ENCODE assay signal across 25 cellular contexts in the genomic region with DNA sequence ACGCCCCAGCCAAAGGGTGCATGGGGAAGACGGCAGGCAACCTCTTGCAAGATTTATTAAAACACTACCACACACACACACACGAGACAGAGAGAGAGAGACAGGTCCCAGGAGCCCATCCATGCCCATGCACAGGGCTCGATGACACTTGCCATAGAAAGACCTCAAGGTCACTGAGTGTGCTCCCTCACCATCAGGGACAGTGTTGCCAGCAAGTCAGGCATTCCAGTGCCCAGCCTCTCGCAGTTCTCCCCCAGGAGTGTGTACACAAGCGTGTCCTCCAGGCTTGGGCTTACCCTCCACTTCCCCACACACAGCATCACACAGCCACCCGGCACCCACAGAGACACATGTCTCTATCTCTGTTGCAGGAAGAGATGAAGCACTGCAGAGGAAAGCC. TPM values are rescaled to one million over a fixed set of nuclear protein-coding genes. Genes with fewer than 3 reads are reported as not detected.
DNase-seq lines count a peak whose midpoint lies in the region; TF ChIP-seq lines count a peak whose summit lies in the region.
"Had no signal": no experiment of that assay in that cellular context is flagged by ENCODE, and none has a peak within 500 bp of the region (broad histone marks: within the 10 kb centered on the region; RNA-seq: fewer than 3 reads in every experiment).

No MANE protein-coding gene starts in this region.

- H3K27me3 ChIP-seq in H7 (ENCODE audit: control insufficient read depth, insufficient read depth, low read length) (peaks cover 14% of the 10 kb centered on the region), OCI-LY3 (ENCODE audit: low read depth, low read length) (no peaks in the 10 kb centered on the region), hepatocyte (peaks cover 53% of the 10 kb centered on the region), neuronal stem cell (ENCODE audit: control insufficient read depth in 3 of 3, insufficient read depth in 3 of 3, low read depth in 1 of 3, low read length in 3 of 3) (peaks cover 0 to 86% (median 18%) of the 10 kb centered on the region in 3 experiments), stomach (peaks cover 0 to 77% (median 36%) of the 10 kb centered on the region in 3 donors)

- no peak overlapping the region for H2BK12ac ChIP-seq in neuronal stem cell (ENCODE audit: low read length)

- no peak overlapping the region for H3K18ac ChIP-seq in neuronal stem cell (ENCODE audit: low read length)

- H3K4ac ChIP-seq in neuronal stem cell (ENCODE audit: low read length): no peak overlapping the region

- intact Hi-C loops in stomach (cut with DNase I; ENCODE audit: low total_unique reads): no loop called here

- peak overlapping the region; percentile 85 for H3K4me2 ChIP-seq in OCI-LY3 (ENCODE audit: low read length)
- H3K4me2 ChIP-seq in hepatocyte: peak overlapping the region; percentile 68
- peak overlapping the region; percentile 23 for H3K4me2 ChIP-seq in neuronal stem cell (ENCODE audit: insufficient read depth, low read length, poor library complexity, severe bottlenecking)

- H4K8ac ChIP-seq in neuronal stem cell (ENCODE audit: low read depth, low read length): no peak overlapping the region

- H3K9me3 ChIP-seq in OCI-LY3 (ENCODE audit: insufficient read depth, low read length) (no peaks in the 10 kb centered on the region), hepatocyte (ENCODE audit: low read depth) (no peaks in the 10 kb centered on the region), neuronal stem cell (replicated peaks in 1 of 2; ENCODE audit: control insufficient read depth in 2 of 2, insufficient read depth in 1 of 2, low read depth in 1 of 2, low read length in 2 of 2) (no peaks in the 10 kb centered on the region), stomach (no peaks in the 10 kb centered on the region)
- H3K9me3 ChIP-seq: left ventricle myocardium inferior, neutrophil, sigmoid colon, SJCRH30 had no signal

- H3K36me3 ChIP-seq in H7 (replicated peaks; ENCODE audit: control insufficient read depth, insufficient read depth, low read length): no peaks in the 10 kb centered on the region
- no peaks in the 10 kb centered on the region for H3K36me3 ChIP-seq in OCI-LY3 (replicated peaks; ENCODE audit: low read depth, low read length)
- no peaks in the 10 kb centered on the region for H3K36me3 ChIP-seq in hepatocyte (replicated peaks; ENCODE audit: insufficient read depth, low read depth)
- H3K36me3 ChIP-seq in neuronal stem cell (replicated peaks in 1 of 2; ENCODE audit: control insufficient read depth in 2 of 2, insufficient read depth in 2 of 2, low read length in 2 of 2): no peaks in the 10 kb centered on the region
- no peaks in the 10 kb centered on the region for H3K36me3 ChIP-seq in stomach
- H3K36me3 ChIP-seq: left ventricle myocardium inferior, neutrophil, sigmoid colon, SJCRH30 had no signal

- 64% methylated on average over 7 of the region's 7 CpGs for WGBS in hepatocyte (ENCODE audit: low lambda C conversion rate, missing lambda C conversion rate)
- no CpG with 5 or more reads among the region's 7 CpGs for WGBS in neuronal stem cell (ENCODE audit: extremely low coverage in 2 of 2, insufficient read length in 2 of 2, insufficient replicate concordance in 1 of 2), 2 donors
- WGBS in stomach, 5 donors: 58 to 76% (median 61%) methylated on average over 7 of the region's 7 CpGs

- H2BK15ac ChIP-seq in neuronal stem cell (ENCODE audit: low read length): peak overlapping the region; percentile 6

- H4K91ac ChIP-seq in neuronal stem cell (ENCODE audit: low read depth, low read length, poor library complexity): no peak overlapping the region

- H3K79me2 ChIP-seq in OCI-LY3 (ENCODE audit: low read length) (no peaks in the 10 kb centered on the region), hepatocyte (no peaks in the 10 kb centered on the region)

- H3K9ac ChIP-seq in OCI-LY3 (ENCODE audit: low read length): no peak overlapping the region
- no peak overlapping the region for H3K9ac ChIP-seq in neuronal stem cell (ENCODE audit: low read depth, low read length, poor library complexity)

- peak overlapping the region; percentile 28; the same call in 1 of the 2 replicates for H3K4me3 ChIP-seq in H7 (ENCODE audit: insufficient read depth, low read depth, low read length)
- peak overlapping the region; percentile 37 for H3K4me3 ChIP-seq in OCI-LY3 (ENCODE audit: low read length)
- H3K4me3 ChIP-seq in hepatocyte: no peak overlapping the region
- no peak overlapping the region for H3K4me3 ChIP-seq in neuronal stem cell (ENCODE audit: low read length in 2 of 2)
- H3K4me3 ChIP-seq in stomach: no peak overlapping the region
- H3K4me3 ChIP-seq: left ventricle myocardium inferior, sigmoid colon had no signal

- no peak for DNase-seq in H7
- DNase-seq in hepatocyte (ENCODE audit: low spot score): no peak
- no peak for DNase-seq in neuronal stem cell (ENCODE audit: low spot score)
- no peak for DNase-seq in NCI-H345 (lab: John Stamatoyannopoulos, UW)
- DNase-seq in NOMO-1 treated with dmso at 0.1 percent for 144 hours (lab: John Stamatoyannopoulos, UW; ENCODE audit: unreplicated experiment): no peak
- DNase-seq in stomach: no peak
- DNase-seq: activated B cell treated with CpG ODN at 0.5 μM for 24 hours; activated CD4-positive, alpha-beta T cell treated with anti-CD3 and anti-CD28 coated beads, Interleukin-2, amount 10 ng/mL, durations not matched to agents 7 days and 5 days; activated effector memory CD4-positive, alpha-beta T cell treated with Interleukin-2 at 50 U/mL for 16 hours; amygdala; effector CD4-positive, alpha-beta T cell; islet precursor cell; left ventricle myocardium inferior; mesenchymal stem cell; NCI-H1048; NCI-H1694 treated with DMSO at 0.1 percent for 48 hours; sigmoid colon; stimulated activated CD4-positive, alpha-beta T cell treated with anti-CD3 and anti-CD28 coated beads, Interleukin-12 subunit alpha, Interleukin-12 subunit beta, amount 100 ng/mL, for 4 hours; stimulated activated CD4-positive, alpha-beta T cell treated with anti-CD3 and anti-CD28 coated beads, Interleukin-2, amount 100 ng/mL, for 48 hours; stimulated activated naive CD8-positive, alpha-beta T cell treated with anti-CD3 and anti-CD28 coated beads, Interleukin-15, amount 100 ng/mL, for 72 hours; T-helper 9 cell had no signal

- no peaks in the 10 kb centered on the region for H4K20me1 ChIP-seq in OCI-LY3 (ENCODE audit: insufficient read depth, low read length)
- H4K20me1 ChIP-seq in hepatocyte (ENCODE audit: insufficient read depth, poor library complexity, severe bottlenecking): no peaks in the 10 kb centered on the region

- no peak overlapping the region for H2AK5ac ChIP-seq in neuronal stem cell (ENCODE audit: low read depth, low read length)

- H2BK120ac ChIP-seq in neuronal stem cell (ENCODE audit: low read depth, low read length): no peak overlapping the region

- TF ChIP-seq POLR2A in stomach (IDR thresholded peaks at IDR 0.05): no peak

- H3K4me1 ChIP-seq in OCI-LY3 (ENCODE audit: low read length) (peaks cover 10% of the 10 kb centered on the region), hepatocyte (ENCODE audit: insufficient read depth) (peaks cover 10% of the 10 kb centered on the region), neuronal stem cell (ENCODE audit: control insufficient read depth in 2 of 2, insufficient read depth in 1 of 2, low read depth in 1 of 2, low read length in 2 of 2) (peaks cover 0 to 30% of the 10 kb centered on the region in 2 donors), stomach (peaks cover 0 to 6% (median 2%) of the 10 kb centered on the region in 4 donors)
- H3K4me1 ChIP-seq: left ventricle myocardium inferior, sigmoid colon had no signal

- H3K79me1 ChIP-seq in neuronal stem cell (ENCODE audit: low read depth, low read length): no peaks in the 10 kb centered on the region

- H3K14ac ChIP-seq in neuronal stem cell (ENCODE audit: low read length): no peak overlapping the region

- no peak overlapping the region for H2BK5ac ChIP-seq in neuronal stem cell (ENCODE audit: low read length)

- H3K23ac ChIP-seq in neuronal stem cell (ENCODE audit: low read depth, low read length, poor library complexity): no peak overlapping the region

- H2AFZ ChIP-seq in OCI-LY3 (ENCODE audit: low read depth, low read length) (peak overlapping the region; percentile 80), hepatocyte (no peak overlapping the region), neuronal stem cell (ENCODE audit: low read length) (peak overlapping the region; percentile 25)

- H3K27ac ChIP-seq in OCI-LY3 (ENCODE audit: low read length): no peak overlapping the region
- no peak overlapping the region for H3K27ac ChIP-seq in hepatocyte
- no peak overlapping the region for H3K27ac ChIP-seq in neuronal stem cell (replicated peaks; ENCODE audit: low read length)
- H3K27ac ChIP-seq in stomach: no peak overlapping the region
- H3K27ac ChIP-seq: epithelial cell of prostate, left ventricle myocardium inferior, neutrophil, sigmoid colon, SJCRH30 had no signal

- no peak for TF ChIP-seq CTCF in OCI-LY3 (IDR thresholded peaks at IDR 0.05; ENCODE audit: low read depth, low read length)
- TF ChIP-seq CTCF in hepatocyte (IDR thresholded peaks at IDR 0.05; ENCODE audit: poor library complexity): no peak
- TF ChIP-seq CTCF in stomach (IDR thresholded peaks at IDR 0.05): no peak

- H3K9me2 ChIP-seq in hepatocyte (replicated peaks; ENCODE audit: insufficient read depth): no peaks in the 10 kb centered on the region

- TF ChIP-seq EP300 in stomach (IDR thresholded peaks at IDR 0.05): no peak

RNA-seq across cellular contexts. Expression of a gene that starts 46.8 kb away (rescaled TPM):
- 11.1 and 16.3 TPM in 2 replicates for total RNA-seq in H7 (2014; rRNA removed; shearing (Covaris generic))
- 23.5 and 28.9 TPM in 2 replicates for total RNA-seq in hepatocyte
- 11.7 and 20.1 TPM in 2 replicates for polyA plus RNA-seq in hepatocyte
- polyA plus RNA-seq in neuronal stem cell (2013, experiment 1 of 2): 9.2 TPM
- 8.8 TPM for polyA plus RNA-seq in neuronal stem cell (2013, experiment 2 of 2)
- 10 to 100 TPM in 4 of 5 donors, 1 to 10 TPM in 1; 2.3 to 49.9 (median 23.3) TPM for total RNA-seq in stomach
- 1 to 10 TPM; 2.3 to 9.0 (median 4.8) TPM for polyA plus RNA-seq in stomach

Comparison
In these comparisons a context has a peak if more than half of its experiments do, and no peak if none do; other contexts are left out.
1. H3K4me3 ChIP-seq: peak in H7 (single experiment) and OCI-LY3 (single experiment); none in hepatocyte (single experiment), neuronal stem cell (0 of 2) and stomach (0 of 4).
2. H3K4me2 ChIP-seq: peak in every context shown above with its lines; median percentile 85 in OCI-LY3; 68 in hepatocyte; 23 in neuronal stem cell.